Comparison of ENCODE assay signal across 24 cellular contexts in the genomic region with DNA sequence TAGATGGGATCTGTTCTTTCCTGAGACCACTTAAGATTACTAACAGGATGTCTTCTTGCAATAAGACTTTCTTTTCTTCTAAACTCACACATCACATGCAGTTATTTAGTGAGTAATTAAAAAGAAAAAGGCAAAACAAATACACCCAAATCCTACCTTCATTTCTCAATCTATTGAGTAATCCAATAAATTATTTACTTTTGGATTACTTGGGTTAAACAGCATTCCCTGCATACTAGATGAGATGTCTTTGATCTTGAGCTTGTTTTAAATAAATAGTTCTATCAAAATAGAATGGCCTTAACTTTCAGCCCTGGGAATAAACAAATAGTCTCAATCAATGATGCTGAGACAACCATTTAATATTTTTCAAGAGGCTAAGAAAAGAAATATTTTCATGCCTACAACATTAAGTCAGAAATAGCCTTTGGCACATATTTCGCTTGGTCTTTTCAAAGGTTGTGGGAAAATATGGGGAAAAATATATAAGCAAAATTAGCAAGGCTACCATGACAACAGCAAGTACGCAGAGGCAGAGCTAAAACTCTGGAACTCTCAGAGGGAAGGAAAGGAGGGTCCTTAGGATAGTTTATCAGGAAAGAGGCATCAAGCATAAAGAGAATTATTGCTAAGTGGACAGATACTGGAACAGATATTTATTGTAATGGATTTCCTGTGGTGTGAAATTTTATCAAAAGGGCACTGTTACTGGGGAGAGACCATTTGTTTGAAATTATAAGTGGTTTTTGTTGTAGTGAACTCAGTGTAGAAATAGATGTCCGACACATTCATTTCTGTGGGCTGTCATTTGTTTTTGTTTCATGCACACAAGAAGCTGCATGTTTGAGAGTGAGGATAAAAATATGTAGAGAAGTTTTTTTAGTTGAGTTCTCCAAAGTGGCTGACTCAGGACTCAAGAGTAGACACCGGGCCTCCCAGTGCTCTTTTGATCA.
DNase-seq lines count a peak whose midpoint lies in the region; TF ChIP-seq lines count a peak whose summit lies in the region.
"Had no signal": no experiment of that assay in that cellular context is flagged by ENCODE, and none has a peak within 500 bp of the region (broad histone marks: within the 10 kb centered on the region; RNA-seq: fewer than 3 reads in every experiment).

No MANE protein-coding gene starts in this region.

- peaks cover 25% of the 10 kb centered on the region for H3K4me1 ChIP-seq in Caco-2
- H3K4me1 ChIP-seq: psoas muscle had no signal

- no peaks in the 10 kb centered on the region for H3K27me3 Mint-ChIP-seq in Caco-2 (ENCODE audit: insufficient read depth, unreplicated experiment)
- H3K27me3 Mint-ChIP-seq: activated CD4-positive, alpha-beta T cell treated with anti-CD3 and anti-CD28 coated beads, Interleukin-2, amount 10 ng/mL, durations not matched to agents 7 days and 5 days; activated naive CD8-positive, alpha-beta T cell treated with anti-CD3 and anti-CD28 coated beads, Interleukin-2, amount 50 U/mL, for 24 hours; memory B cell; T-cell had no signal

- H3K27ac Mint-ChIP-seq in Caco-2 (ENCODE audit: unreplicated experiment) = peak overlapping the region; percentile 55
- H3K27ac Mint-ChIP-seq: activated CD4-positive, alpha-beta T cell treated with anti-CD3 and anti-CD28 coated beads, Interleukin-2, amount 10 ng/mL, durations not matched to agents 7 days and 5 days; activated naive CD8-positive, alpha-beta T cell treated with anti-CD3 and anti-CD28 coated beads, Interleukin-2, amount 50 U/mL, for 24 hours; GM23338; memory B cell; natural killer cell; T-cell had no signal

- H3K36me3 ChIP-seq in Caco-2 (ENCODE audit: control insufficient read depth, insufficient read depth, low read length) = no peaks in the 10 kb centered on the region

- H3K27me3 ChIP-seq in Caco-2 (replicated peaks; ENCODE audit: control insufficient read depth, insufficient read depth, low read length) = no peaks in the 10 kb centered on the region

- POLR2A ChIA-PET in Caco-2 (lab: Charles Lee) = no interaction called here

- no peaks in the 10 kb centered on the region for H3K36me3 Mint-ChIP-seq in Caco-2 (ENCODE audit: insufficient read depth, unreplicated experiment)
- H3K36me3 Mint-ChIP-seq: memory B cell, natural killer cell, T-cell had no signal

- H3K4me3 Mint-ChIP-seq in Caco-2 (ENCODE audit: unreplicated experiment) = no peak overlapping the region
- H3K4me3 Mint-ChIP-seq: activated CD4-positive, alpha-beta T cell treated with anti-CD3 and anti-CD28 coated beads, Interleukin-2, amount 10 ng/mL, durations not matched to agents 7 days and 5 days; activated naive CD8-positive, alpha-beta T cell treated with anti-CD3 and anti-CD28 coated beads, Interleukin-2, amount 50 U/mL, for 24 hours; GM23338; memory B cell; natural killer cell; T-cell had no signal

- no peak for TF ChIP-seq CTCF in Caco-2 (IDR thresholded peaks at IDR 0.05; ENCODE audit: insufficient read depth in 1 of 2, low read depth in 1 of 2, low read length in 1 of 2, severe bottlenecking in 1 of 2, unreplicated experiment in 1 of 2)

- H3K9me3 ChIP-seq in Caco-2 = no peaks in the 10 kb centered on the region
- H3K9me3 ChIP-seq: psoas muscle had no signal

- CTCF ChIA-PET in Caco-2 (lab: Charles Lee) = interaction anchor here (0.7 kb wide), 1 partner anchor 117 kb away, joined by 3 read pairs; no protein-coding TSS in a partner anchor

- no peak overlapping the region for H3K4me3 ChIP-seq in Caco-2 (ENCODE audit: low read depth, low read length)
- H3K4me3 ChIP-seq: GM23338, psoas muscle had no signal

- DNase-seq in Caco-2 (peak in 1 of 2 experiments; percentile 8), amniotic stem cell (lab: John Stamatoyannopoulos, UW) (peak; percentile 21), fibroblast of peridontal ligament (ENCODE audit: extremely low read depth) (peak; percentile 68), renal cortical epithelial cell (ENCODE audit: low read depth) (peak; percentile 98), NK-92 (lab: John Stamatoyannopoulos, UW; ENCODE audit: unreplicated experiment) (no peak), NCI-H1930 (lab: John Stamatoyannopoulos, UW) (no peak), head of caudate nucleus (no peak), Kasumi-1 (lab: John Stamatoyannopoulos, UW) (no peak)
- DNase-seq: activated CD4-positive, alpha-beta T cell treated with anti-CD3 and anti-CD28 coated beads, Interleukin-2, amount 10 ng/mL, durations not matched to agents 7 days and 5 days; activated CD8-positive, alpha-beta memory T cell treated with anti-CD3 and anti-CD28 coated beads, Interleukin-2, amount 50 U/mL, for 4 hours; activated effector memory CD4-positive, alpha-beta T cell treated with Interleukin-2 at 50 U/mL for 16 hours; activated naive CD8-positive, alpha-beta T cell treated with anti-CD3 and anti-CD28 coated beads, Interleukin-2, amount 50 U/mL, for 24 hours; cerebellar nuclear complex; DND-41; hippocampal formation; KBM-7; natural killer cell; NCI-H2029 treated with DMSO at 0.1 percent for 48 hours; NCI-H524; psoas muscle; stimulated activated CD4-positive, alpha-beta T cell treated with anti-CD3 and anti-CD28 coated beads, Interleukin-4, amount 100 ng/mL, for 24 hours; T-cell had no signal

- intact Hi-C loops in Caco-2 (cut with micrococcal nuclease; ENCODE audit: unreplicated experiment) = loop anchor here (1.0 to 5.0 kb wide), 2 partner anchors 38 to 109 kb away; no protein-coding TSS in a partner anchor
- intact Hi-C loops in head of caudate nucleus (cut with DNase I) = no loop called here

- BruUV-seq in Caco-2 (replicated peaks; lab: Mats Ljungman, UMichigan) = no TSS peak

- peaks cover 17% of the 10 kb centered on the region for H3K9me3 Mint-ChIP-seq in Caco-2 (ENCODE audit: unreplicated experiment)
- H3K9me3 Mint-ChIP-seq: activated CD4-positive, alpha-beta T cell treated with anti-CD3 and anti-CD28 coated beads, Interleukin-2, amount 10 ng/mL, durations not matched to agents 7 days and 5 days; activated naive CD8-positive, alpha-beta T cell treated with anti-CD3 and anti-CD28 coated beads, Interleukin-2, amount 50 U/mL, for 24 hours had no signal

- peaks cover 29% of the 10 kb centered on the region for H3K4me1 Mint-ChIP-seq in Caco-2 (ENCODE audit: low read depth, unreplicated experiment)
- H3K4me1 Mint-ChIP-seq: activated CD4-positive, alpha-beta T cell treated with anti-CD3 and anti-CD28 coated beads, Interleukin-2, amount 10 ng/mL, durations not matched to agents 7 days and 5 days; activated naive CD8-positive, alpha-beta T cell treated with anti-CD3 and anti-CD28 coated beads, Interleukin-2, amount 50 U/mL, for 24 hours; GM23338; memory B cell; natural killer cell; T-cell had no signal

Comparison
In these comparisons a context has a peak if more than half of its experiments do, and no peak if none do; other contexts are left out.
1. DNase-seq: peak in amniotic stem cell (single experiment), fibroblast of peridontal ligament (single experiment) and renal cortical epithelial cell (single experiment); none in NK-92 (single experiment), NCI-H1930 (0 of 2), head of caudate nucleus (0 of 42) and Kasumi-1 (0 of 2).